ENCODE assay signal across 8 cellular contexts in the genomic region with DNA sequence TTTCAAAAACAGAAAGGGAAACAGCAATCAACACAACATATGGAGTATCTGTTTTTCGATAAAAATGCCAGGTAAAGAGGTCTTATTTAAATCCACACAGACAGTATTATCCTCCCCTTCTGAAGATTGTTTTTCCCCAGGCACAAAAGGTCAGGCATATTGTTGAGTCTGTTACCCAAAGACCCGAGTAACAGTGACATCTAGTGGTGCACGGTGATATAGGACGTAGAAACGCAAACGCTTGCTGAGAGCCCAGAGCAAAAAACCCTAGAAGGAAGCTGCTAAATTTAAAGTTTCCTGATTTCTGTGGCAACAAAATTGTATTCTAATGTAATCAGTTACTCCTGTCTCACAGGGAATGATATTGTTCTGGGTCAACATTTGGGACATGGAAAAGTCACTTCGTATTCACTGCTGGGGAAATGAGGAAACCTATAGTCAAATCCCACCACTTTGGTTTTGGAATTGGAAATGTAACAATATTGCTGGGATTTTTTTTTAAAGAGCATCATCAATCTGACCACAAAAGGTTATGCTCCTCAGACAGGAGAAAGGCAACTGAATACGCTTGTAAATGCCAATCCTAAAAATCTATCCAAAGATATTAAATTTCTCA.
DNase-seq lines count a peak whose midpoint lies in the region; ATAC-seq and TF ChIP-seq lines count a peak whose summit lies in the region.

No MANE protein-coding gene starts in this region.

- CTCF ChIA-PET in HEK293T (lab: Yijun Ruan, JAX) = interaction anchor here (0.8 to 1.3 kb wide), 5 partner anchors 8 to 438 kb away, joined by 3 to 4 read pairs (median 3); no protein-coding TSS in a partner anchor

- no peaks in the 10 kb centered on the region for H3K4me1 ChIP-seq in prostate gland (replicated peaks)

- DNase-seq in HEK293T (ENCODE audit: extremely low spot score) (peak; percentile 72), MG63 (peak; percentile 53), SHP77 treated with DMSO at 0.1 percent for 48 hours (lab: John Stamatoyannopoulos, UW) (peak; percentile 63), Right ventricle myocardium superior (no peak), prostate gland (ENCODE audit: low spot score) (peak; percentile 64), GF-D8 (lab: John Stamatoyannopoulos, UW) (no peak)
- peak in 1 of 2 donors; percentile 72 for DNase-seq in activated naive CD4-positive, alpha-beta T cell treated with anti-CD3 and anti-CD28 coated beads, Interleukin-2, amount 50 U/mL, for 72 hours (ENCODE audit: low spot score in 2 of 2)

- no peak overlapping the region for H3K4me3 ChIP-seq in MG63
- H3K4me3 ChIP-seq in prostate gland = no peak overlapping the region

- peak; percentile 56 to 74 for ATAC-seq in activated naive CD4-positive, alpha-beta T cell treated with anti-CD3 and anti-CD28 coated beads, Interleukin-2, amount 50 U/mL, for 72 hours
- ATAC-seq in Right ventricle myocardium superior (ENCODE audit: poor library complexity) = peak; percentile 97

- H3K9me3 ChIP-seq in MG63 (no peaks in the 10 kb centered on the region), prostate gland (no peaks in the 10 kb centered on the region)

- peak; percentile 87 for TF ChIP-seq CTCF in GM12873 (IDR thresholded peaks at IDR 0.05; ENCODE audit: insufficient read depth, low read depth, low read length, missing control alignments)
- TF ChIP-seq CTCF in prostate gland (IDR thresholded peaks at IDR 0.05) = peak; percentile 45 to 67 (median 63)

- no peak overlapping the region for H3K27ac Mint-ChIP-seq in activated naive CD4-positive, alpha-beta T cell treated with anti-CD3 and anti-CD28 coated beads, Interleukin-2, amount 50 U/mL, for 72 hours

- H3K36me3 ChIP-seq in MG63 (no peaks in the 10 kb centered on the region), prostate gland (no peaks in the 10 kb centered on the region)

- intact Hi-C loops in Right ventricle myocardium superior (cut with DNase I) = no loop called here
- intact Hi-C loops in prostate gland (cut with DNase I) = loop anchor here (5.0 to 10.0 kb wide), 2 partner anchors 242 to 1380 kb away; no protein-coding TSS in a partner anchor

- no peaks in the 10 kb centered on the region for H3K9me3 Mint-ChIP-seq in activated naive CD4-positive, alpha-beta T cell treated with anti-CD3 and anti-CD28 coated beads, Interleukin-2, amount 50 U/mL, for 72 hours

- POLR2A ChIA-PET in HEK293T (lab: Yijun Ruan, JAX) = no interaction called here

- TF ChIP-seq POLR2A in prostate gland (IDR thresholded peaks at IDR 0.05) = no peak

- 6% methylated on average over 8 of the region's 8 CpGs for WGBS in prostate gland

- H3K36me3 Mint-ChIP-seq in activated naive CD4-positive, alpha-beta T cell treated with anti-CD3 and anti-CD28 coated beads, Interleukin-2, amount 50 U/mL, for 72 hours = peaks cover 0 to 4% of the 10 kb centered on the region in 2 donors

- H3K27me3 ChIP-seq in MG63 (no peaks in the 10 kb centered on the region), prostate gland (replicated peaks; ENCODE audit: insufficient read depth) (no peaks in the 10 kb centered on the region)

- no peak overlapping the region for H3K27ac ChIP-seq in prostate gland

TF ChIP-seq in HEK293T, 16 proteins besides CTCF, POLR2A, EP300 and RAD21:
- TF ChIP-seq SP1 (IDR thresholded peaks at IDR 0.05) = no peak
- TF ChIP-seq, protein P1, sequence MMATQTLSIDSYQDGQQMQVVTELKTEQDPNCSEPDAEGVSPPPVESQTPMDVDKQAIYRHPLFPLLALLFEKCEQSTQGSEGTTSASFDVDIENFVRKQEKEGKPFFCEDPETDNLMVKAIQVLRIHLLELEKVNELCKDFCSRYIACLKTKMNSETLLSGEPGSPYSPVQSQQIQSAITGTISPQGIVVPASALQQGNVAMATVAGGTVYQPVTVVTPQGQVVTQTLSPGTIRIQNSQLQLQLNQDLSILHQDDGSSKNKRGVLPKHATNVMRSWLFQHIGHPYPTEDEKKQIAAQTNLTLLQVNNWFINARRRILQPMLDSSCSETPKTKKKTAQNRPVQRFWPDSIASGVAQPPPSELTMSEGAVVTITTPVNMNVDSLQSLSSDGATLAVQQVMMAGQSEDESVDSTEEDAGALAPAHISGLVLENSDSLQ (IDR thresholded peaks at IDR 0.05) = no peak
- no peak for TF ChIP-seq CTBP1 (IDR thresholded peaks at IDR 0.05; ENCODE audit: borderline replicate concordance)
- no peak for TF ChIP-seq L3MBTL2 (conservative IDR thresholded peaks at IDR 0.05)
- TF ChIP-seq NFRKB (IDR thresholded peaks at IDR 0.05) = no peak
- no peak for TF ChIP-seq FOXA1 (IDR thresholded peaks at IDR 0.05)

Comparison
In these comparisons a context has a peak if more than half of its experiments do, and no peak if none do; other contexts are left out.
1. DNase-seq: peak in HEK293T (single experiment), MG63 (single experiment), SHP77 treated with DMSO at 0.1 percent for 48 hours (single experiment) and prostate gland (single experiment); none in Right ventricle myocardium superior (single experiment) and GF-D8 (single experiment).